In genomic region chr1:207645632-207646081, GRCh38 we compare ENCODE assay signal across 10 cellular contexts. TPM values are rescaled to one million over a fixed set of nuclear protein-coding genes. Genes with fewer than 3 reads are reported as not detected.
A peak's percentile ranks its signal among the peaks of the same experiment; 100 is the strongest.
DNase-seq lines count a peak whose midpoint lies in the region; ATAC-seq and TF ChIP-seq lines count a peak whose summit lies in the region.
"Had no signal": no experiment of that assay in that cellular context is flagged by ENCODE, and none has a peak within 500 bp of the region (broad histone marks: within the 10 kb centered on the region; RNA-seq: fewer than 3 reads in every experiment).

No MANE protein-coding gene starts in this region.

- intact Hi-C loops in right lobe of liver (cut with DNase I) = no loop called here

- no peak overlapping the region for H3K27ac Mint-ChIP-seq in activated naive CD8-positive, alpha-beta T cell
- no peak overlapping the region for H3K27ac Mint-ChIP-seq in activated naive CD8-positive, alpha-beta T cell treated with anti-CD3 and anti-CD28 coated beads for 36 hours

- H3K27ac ChIP-seq in brain microvascular endothelial cell (no peak overlapping the region), right lobe of liver (no peak overlapping the region), upper lobe of left lung (no peak overlapping the region), tibial nerve (no peak overlapping the region)
- H3K27ac ChIP-seq: ovary had no signal

- no peak for TF ChIP-seq CTCF in brain microvascular endothelial cell (IDR thresholded peaks at IDR 0.05; ENCODE audit: low read depth, low read length, missing control alignments)
- TF ChIP-seq CTCF in right lobe of liver (IDR thresholded peaks at IDR 0.05) = no peak
- no peak for TF ChIP-seq CTCF in upper lobe of left lung (IDR thresholded peaks at IDR 0.05)
- TF ChIP-seq CTCF in tibial nerve (IDR thresholded peaks at IDR 0.05) = no peak

- in situ Hi-C loops in brain microvascular endothelial cell (cut with HindIII; ENCODE audit: low pct_ligation_motif_present, low sequenced_read_pairs) = no loop called here

- H3K27me3 ChIP-seq in brain microvascular endothelial cell (replicated peaks) = peaks cover 3% of the 10 kb centered on the region
- H3K27me3 ChIP-seq in right lobe of liver = no peaks in the 10 kb centered on the region
- H3K27me3 ChIP-seq in upper lobe of left lung = no peaks in the 10 kb centered on the region
- peaks cover 0 to 12% of the 10 kb centered on the region in 2 donors for H3K27me3 ChIP-seq in tibial nerve
- H3K27me3 ChIP-seq: ovary had no signal

- TF ChIP-seq POLR2A in right lobe of liver (IDR thresholded peaks at IDR 0.05) = no peak
- no peak for TF ChIP-seq POLR2A in upper lobe of left lung (IDR thresholded peaks at IDR 0.05)
- TF ChIP-seq POLR2A in tibial nerve (IDR thresholded peaks at IDR 0.05) = no peak

- H3K36me3 ChIP-seq in brain microvascular endothelial cell (replicated peaks) (no peaks in the 10 kb centered on the region), right lobe of liver (no peaks in the 10 kb centered on the region), upper lobe of left lung (no peaks in the 10 kb centered on the region), tibial nerve (no peaks in the 10 kb centered on the region)
- H3K36me3 ChIP-seq: ovary had no signal

- H3K4me1 ChIP-seq in right lobe of liver (peaks cover 0 to 5% (median 0%) of the 10 kb centered on the region in 4 donors), upper lobe of left lung (peaks cover 0 to 16% (median 8%) of the 10 kb centered on the region in 4 donors), tibial nerve (peaks cover 0 to 17% (median 5%) of the 10 kb centered on the region in 4 donors)

- H3K4me3 ChIP-seq in brain microvascular endothelial cell (ENCODE audit: low read depth, low read length) = peak overlapping the region; percentile 54
- peak overlapping the region; percentile 53 to 61 (median 56) for H3K4me3 ChIP-seq in right lobe of liver
- H3K4me3 ChIP-seq in upper lobe of left lung = peak overlapping the region; percentile 22 to 65 (median 52)
- H3K4me3 ChIP-seq in tibial nerve = peak overlapping the region in 2 of 4 donors; percentile 53 to 59

- WGBS in right lobe of liver (ENCODE audit: insufficient coverage, low coverage, low lambda C conversion rate, missing lambda C conversion rate) = 78% methylated on average over 9 of the region's 17 CpGs
- WGBS in upper lobe of left lung, 2 donors = 81 to 85% methylated on average over 14 to 17 of the region's 17 CpGs
- 64 to 65% methylated on average over 16 to 17 of the region's 17 CpGs for WGBS in tibial nerve, 2 donors

- no peak for TF ChIP-seq EP300 in upper lobe of left lung (IDR thresholded peaks at IDR 0.05)
- no peak for TF ChIP-seq EP300 in tibial nerve (IDR thresholded peaks at IDR 0.05)

- H3K36me3 Mint-ChIP-seq in activated naive CD8-positive, alpha-beta T cell = no peaks in the 10 kb centered on the region
- H3K36me3 Mint-ChIP-seq in activated naive CD8-positive, alpha-beta T cell treated with anti-CD3 and anti-CD28 coated beads for 36 hours = peaks cover 2% of the 10 kb centered on the region

- peaks cover 17% of the 10 kb centered on the region for H3K27me3 Mint-ChIP-seq in activated naive CD8-positive, alpha-beta T cell
- peaks cover 30% of the 10 kb centered on the region for H3K27me3 Mint-ChIP-seq in activated naive CD8-positive, alpha-beta T cell treated with anti-CD3 and anti-CD28 coated beads for 36 hours

- peaks cover 9% of the 10 kb centered on the region for H3K4me1 Mint-ChIP-seq in activated naive CD8-positive, alpha-beta T cell (ENCODE audit: low read depth)
- H3K4me1 Mint-ChIP-seq in activated naive CD8-positive, alpha-beta T cell treated with anti-CD3 and anti-CD28 coated beads for 36 hours = peaks cover 14% of the 10 kb centered on the region

- no peaks in the 10 kb centered on the region for H3K9me3 Mint-ChIP-seq in activated naive CD8-positive, alpha-beta T cell (ENCODE audit: low read depth)
- H3K9me3 Mint-ChIP-seq in activated naive CD8-positive, alpha-beta T cell treated with anti-CD3 and anti-CD28 coated beads for 36 hours = no peaks in the 10 kb centered on the region

- H3K9me3 ChIP-seq in right lobe of liver (no peaks in the 10 kb centered on the region), upper lobe of left lung (no peaks in the 10 kb centered on the region), tibial nerve (no peaks in the 10 kb centered on the region)
- H3K9me3 ChIP-seq: ovary had no signal

- DNase-seq in activated naive CD8-positive, alpha-beta T cell treated with anti-CD3 and anti-CD28 coated beads for 36 hours = no peak
- DNase-seq in brain microvascular endothelial cell = no peak
- no peak for DNase-seq in right lobe of liver
- DNase-seq in upper lobe of left lung = peak in 1 of 2 donors; percentile 68
- DNase-seq in stimulated activated naive CD4-positive, alpha-beta T cell treated with Interleukin-2 at 50 U/mL for 16 hours (lab: John Stamatoyannopoulos, UW) = no peak
- no peak for DNase-seq in tibial nerve (ENCODE audit: low spot score in 2 of 2)
- DNase-seq: SHP77 treated with DMSO at 0.1 percent for 48 hours had no signal

- peak overlapping the region; percentile 77 for H3K4me3 Mint-ChIP-seq in activated naive CD8-positive, alpha-beta T cell
- no peak overlapping the region for H3K4me3 Mint-ChIP-seq in activated naive CD8-positive, alpha-beta T cell treated with anti-CD3 and anti-CD28 coated beads for 36 hours

- ATAC-seq in right lobe of liver (peak; percentile 10 to 31 (median 15)), upper lobe of left lung (ENCODE audit: low FRiP score in 2 of 2) (peak; percentile 18 to 48), HG03460 (IDR thresholded peaks at IDR 0.05; ENCODE audit: unreplicated experiment) (no peak)

RNA-seq across cellular contexts. Expression of gene CR1L, which starts 0.7 kb away (rescaled TPM):
- total RNA-seq in activated naive CD8-positive, alpha-beta T cell treated with anti-CD3 and anti-CD28 coated beads for 36 hours = not detected
- 1 to 10 TPM in 1 of 6 experiments, under 1 TPM in 4, not detected in 1; 0.12 to 1.2 (median 0.49) TPM for total RNA-seq in right lobe of liver
- total RNA-seq in upper lobe of left lung = 1 to 10 TPM in 1 of 6 donors, under 1 TPM in 1, not detected in 4; 0.30 to 1.0 TPM
- total RNA-seq in tibial nerve = 1 to 10 TPM in 1 of 4 donors, not detected in 3; 1.0 TPM
